ENCODE assay signal across 9 cellular contexts in the genomic region with DNA sequence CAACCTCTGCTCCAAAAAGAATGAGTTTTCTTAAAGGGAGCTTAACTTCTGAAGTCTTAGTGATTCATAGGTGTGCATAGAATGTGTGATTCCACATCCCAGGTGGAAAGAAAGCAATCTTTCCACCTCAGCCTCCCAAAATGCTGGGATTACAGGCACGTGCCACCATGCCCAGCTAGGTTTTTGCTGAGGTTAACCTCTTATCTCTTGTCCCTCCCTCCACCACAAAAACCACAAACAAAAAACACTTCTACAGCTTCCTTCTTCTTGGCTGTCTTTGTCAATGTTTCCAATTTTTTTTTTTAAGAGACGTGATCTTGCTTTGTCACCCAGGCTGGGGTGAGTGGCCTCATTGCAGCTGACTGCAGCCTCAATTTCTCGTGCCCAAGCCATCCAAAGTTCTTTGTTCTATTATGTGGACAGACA. TPM values are rescaled to one million over a fixed set of nuclear protein-coding genes. Genes with fewer than 3 reads are reported as not detected.
A peak's percentile ranks its signal among the peaks of the same experiment; 100 is the strongest.
DNase-seq lines count a peak whose midpoint lies in the region; ATAC-seq and TF ChIP-seq lines count a peak whose summit lies in the region.
"Had no signal": no experiment of that assay in that cellular context is flagged by ENCODE, and none has a peak within 500 bp of the region (broad histone marks: within the 10 kb centered on the region; RNA-seq: fewer than 3 reads in every experiment).

No MANE protein-coding gene starts in this region.

- no peaks in the 10 kb centered on the region for H3K9me3 ChIP-seq in DND-41 (ENCODE audit: insufficient read depth, low read length, severe bottlenecking)
- H3K9me3 ChIP-seq in left lung = no peaks in the 10 kb centered on the region

- H3K9me3 Mint-ChIP-seq in activated CD4-positive, alpha-beta memory T cell treated with anti-CD3 and anti-CD28 coated beads for 36 hours = no peaks in the 10 kb centered on the region

- no peak overlapping the region for H3K9ac ChIP-seq in DND-41 (ENCODE audit: low read depth, low read length)

- POLR2A ChIA-PET in activated CD4-positive, alpha-beta memory T cell treated with anti-CD3 and anti-CD28 coated beads for 36 hours (lab: Charles Lee) = interaction anchor here (0.6 to 2.7 kb wide), 4 partner anchors 8 to 326 kb away, joined by 3 to 22 read pairs (median 4); partner anchors contain the start of gene CSE1L

- H3K4me2 ChIP-seq in DND-41 (ENCODE audit: insufficient read depth, low read length) = no peak overlapping the region

- H3K79me2 ChIP-seq in DND-41 (ENCODE audit: insufficient read depth, low read length) = no peaks in the 10 kb centered on the region

- no peak for DNase-seq in DND-41
- peak; percentile 62 for DNase-seq in NAMALWA (ENCODE audit: low spot score)
- DNase-seq in activated CD4-positive, alpha-beta memory T cell treated with anti-CD3 and anti-CD28 coated beads for 36 hours = peak; percentile 44
- no peak for DNase-seq in left lung
- DNase-seq: NCI-H2171 treated with DMSO at 0.1 percent for 48 hours had no signal

- intact Hi-C loops in activated CD4-positive, alpha-beta memory T cell treated with anti-CD3 and anti-CD28 coated beads for 36 hours (cut with micrococcal nuclease) = no loop called here
- intact Hi-C loops in left lung (cut with DNase I) = no loop called here

- no peak overlapping the region for H2AFZ ChIP-seq in DND-41 (ENCODE audit: low read depth, low read length)

- peak; percentile 66 for ATAC-seq in DND-41 (ENCODE audit: insufficient read depth, low read depth)
- peak; percentile 41 for ATAC-seq in left lung
- ATAC-seq in HG03342 (IDR thresholded peaks at IDR 0.05; ENCODE audit: unreplicated experiment) = no peak
- no peak for ATAC-seq in HG03520 (IDR thresholded peaks at IDR 0.05; ENCODE audit: unreplicated experiment)
- no peak for ATAC-seq in GM18858 (IDR thresholded peaks at IDR 0.05; ENCODE audit: unreplicated experiment)
- no peak for ATAC-seq in HG02870 (IDR thresholded peaks at IDR 0.05; ENCODE audit: unreplicated experiment)

- TF ChIP-seq CTCF in DND-41 (IDR thresholded peaks at IDR 0.05; ENCODE audit: borderline replicate concordance, extremely low read depth, low read length, poor library complexity, severe bottlenecking) = no peak
- no peak for TF ChIP-seq CTCF in left lung (IDR thresholded peaks at IDR 0.05)

- H4K20me1 ChIP-seq in DND-41 (ENCODE audit: insufficient read depth, low read length) = peaks cover 4% of the 10 kb centered on the region; the same call in 1 of the 2 replicates

- peaks cover 16% of the 10 kb centered on the region for H3K4me1 Mint-ChIP-seq in activated CD4-positive, alpha-beta memory T cell treated with anti-CD3 and anti-CD28 coated beads for 36 hours (ENCODE audit: low read depth)

- H3K27ac ChIP-seq in DND-41 (ENCODE audit: low read length) (0 out of 2 replicates have a peak overlapping the region, but pooled peaks have one; percentile 32), left lung (peak overlapping the region in 1 of 2 donors; percentile 13)

- no peak overlapping the region for H3K4me3 Mint-ChIP-seq in activated CD4-positive, alpha-beta memory T cell treated with anti-CD3 and anti-CD28 coated beads for 36 hours

- H3K36me3 ChIP-seq in DND-41 (ENCODE audit: insufficient read depth, low read length) (peaks cover 24% of the 10 kb centered on the region), left lung (peaks cover 0 to 26% of the 10 kb centered on the region in 2 donors)

- H3K27me3 ChIP-seq in DND-41 (ENCODE audit: insufficient read depth, low read length, poor library complexity) (no peaks in the 10 kb centered on the region), left lung (no peaks in the 10 kb centered on the region)

- no peaks in the 10 kb centered on the region for H3K27me3 Mint-ChIP-seq in activated CD4-positive, alpha-beta memory T cell treated with anti-CD3 and anti-CD28 coated beads for 36 hours

- H3K36me3 Mint-ChIP-seq in activated CD4-positive, alpha-beta memory T cell treated with anti-CD3 and anti-CD28 coated beads for 36 hours = peaks cover 5% of the 10 kb centered on the region

- H3K4me1 ChIP-seq in DND-41 (ENCODE audit: insufficient read depth, low read length) (peaks cover 11% of the 10 kb centered on the region), left lung (peaks cover 0 to 17% of the 10 kb centered on the region in 2 donors)

- H3K4me3 ChIP-seq in DND-41 (ENCODE audit: low read depth in 1 of 2, low read length in 2 of 2) (no peak overlapping the region), left lung (no peak overlapping the region)

- H3K27ac Mint-ChIP-seq in activated CD4-positive, alpha-beta memory T cell treated with anti-CD3 and anti-CD28 coated beads for 36 hours = no peak overlapping the region

- CTCF ChIA-PET in activated CD4-positive, alpha-beta memory T cell treated with anti-CD3 and anti-CD28 coated beads for 36 hours (lab: Charles Lee) = interaction anchor here (0.6 to 1.8 kb wide), 3 partner anchors 14 to 380 kb away, joined by 3 to 8 read pairs (median 3); no protein-coding TSS in a partner anchor

RNA-seq across cellular contexts. Expression of gene CSE1L, which starts 8.1 kb away (rescaled TPM):
- 100 to 1,000 TPM; 107 to 109 TPM for total RNA-seq in activated CD4-positive, alpha-beta memory T cell treated with anti-CD3 and anti-CD28 coated beads for 36 hours
- total RNA-seq in left lung = 10 to 100 TPM; 41.5 to 60.5 TPM

Comparison
In these comparisons a context has a peak if more than half of its experiments do, and no peak if none do; other contexts are left out.
1. ATAC-seq: peak in DND-41 (single experiment) and left lung (single experiment); none in HG03342 (single experiment), HG03520 (single experiment), GM18858 (single experiment) and HG02870 (single experiment).
2. DNase-seq: peak in NAMALWA (single experiment) and activated CD4-positive, alpha-beta memory T cell treated with anti-CD3 and anti-CD28 coated beads for 36 hours (single experiment); none in DND-41 (single experiment) and left lung (0 of 2).